17 cellular contexts compared by ENCODE assay signal in the genomic region with DNA sequence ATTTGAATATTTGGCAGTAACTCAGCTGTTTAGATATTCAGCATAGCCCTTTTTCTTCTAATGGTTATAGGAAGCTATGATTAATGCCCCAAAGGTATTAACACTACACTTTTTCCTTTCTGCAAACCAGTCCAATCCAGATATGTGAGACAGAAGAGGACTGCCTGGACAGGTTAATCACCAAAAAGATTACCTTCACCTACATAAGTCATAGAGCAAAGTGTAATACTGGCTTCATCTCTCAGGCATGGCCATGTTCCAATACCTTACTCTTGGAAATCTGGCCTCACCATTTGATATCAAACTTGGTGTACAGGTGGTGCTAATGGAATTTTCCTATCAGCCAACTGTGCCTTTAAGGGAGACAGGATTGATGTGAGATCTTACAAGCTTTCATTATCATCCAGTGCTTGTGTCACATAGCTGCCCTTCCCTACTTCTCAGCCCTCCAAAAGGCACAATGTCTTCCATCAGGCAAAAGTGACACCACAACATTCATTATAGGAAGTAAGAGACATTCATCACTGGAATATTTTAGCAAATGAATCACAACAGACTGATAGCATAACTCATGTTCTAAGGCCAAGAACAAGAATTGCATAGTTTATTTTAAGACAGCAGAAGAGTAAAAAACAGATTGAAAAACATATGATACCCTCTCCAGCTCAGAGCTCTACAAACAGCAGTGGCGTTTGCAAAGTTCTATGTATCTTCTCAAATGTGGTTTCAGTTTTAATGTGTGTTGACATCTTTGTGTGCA.
DNase-seq lines count a peak whose midpoint lies in the region; ATAC-seq and TF ChIP-seq lines count a peak whose summit lies in the region.
"Had no signal": no experiment of that assay in that cellular context is flagged by ENCODE, and none has a peak within 500 bp of the region (broad histone marks: within the 10 kb centered on the region; RNA-seq: fewer than 3 reads in every experiment).

No MANE protein-coding gene starts in this region.

- H3K79me2 ChIP-seq in SK-N-SH (ENCODE audit: insufficient read depth): no peaks in the 10 kb centered on the region

- 6% methylated on average over 1 of the region's 1 CpG for whole genome bisulfite sequencing in SK-N-SH (ENCODE audit: low lambda C conversion rate)

- H3K36me3 ChIP-seq in SK-N-SH (replicated peaks in 1 of 2; ENCODE audit: control insufficient read depth in 1 of 2, insufficient read depth in 2 of 2, low read length in 1 of 2) (no peaks in the 10 kb centered on the region), colonic mucosa (no peaks in the 10 kb centered on the region)
- H3K36me3 ChIP-seq: thyroid gland had no signal

- H2AFZ ChIP-seq in SK-N-SH (ENCODE audit: low read depth): peak overlapping the region; percentile 55; the same call in 1 of the 2 replicates

- H3K9ac ChIP-seq in SK-N-SH (no peak overlapping the region), colonic mucosa (ENCODE audit: low read depth in 2 of 2, low read length in 2 of 2) (no peak overlapping the region)

- no peaks in the 10 kb centered on the region for H3K27me3 ChIP-seq in SK-N-SH (ENCODE audit: insufficient read depth)
- H3K27me3 ChIP-seq in colonic mucosa: no peaks in the 10 kb centered on the region
- H3K27me3 ChIP-seq: body of pancreas, thyroid gland had no signal

- H3K27ac ChIP-seq in SK-N-SH (ENCODE audit: low read depth in 2 of 2, low read length in 1 of 2) (peak overlapping the region; percentile 26 to 68; a peak in 3 of 4 replicates), temporal lobe (ENCODE audit: low read depth, low read length) (peak overlapping the region; percentile 42), colonic mucosa (no peak overlapping the region)
- H3K27ac ChIP-seq: body of pancreas, thyroid gland had no signal

- H3K4me1 Mint-ChIP-seq in activated CD4-positive, alpha-beta T cell treated with anti-CD3 and anti-CD28 coated beads, Interleukin-2, amount 10 ng/mL, durations not matched to agents 24 days and 14 days: no peaks in the 10 kb centered on the region

- H3K36me3 Mint-ChIP-seq in activated CD4-positive, alpha-beta T cell treated with anti-CD3 and anti-CD28 coated beads, Interleukin-2, amount 10 ng/mL, durations not matched to agents 24 days and 14 days (ENCODE audit: low read depth): no peaks in the 10 kb centered on the region

- peak; percentile 33 to 77; a peak in 2 of 4 replicates for TF ChIP-seq EP300 in SK-N-SH (IDR thresholded peaks at IDR 0.05; ENCODE audit: borderline replicate concordance in 1 of 2, low read depth in 1 of 2, low read length in 1 of 2)

- CTCF ChIA-PET in SK-N-SH (lab: Yijun Ruan, JAX): interaction anchor here (0.9 to 3.0 kb wide), 2 partner anchors 17 to 117 kb away, joined by 3 to 13 read pairs; no protein-coding TSS in a partner anchor

- H3K27ac Mint-ChIP-seq in activated CD4-positive, alpha-beta T cell treated with anti-CD3 and anti-CD28 coated beads, Interleukin-2, amount 10 ng/mL, durations not matched to agents 24 days and 14 days: no peak overlapping the region
- H3K27ac Mint-ChIP-seq: activated T-helper 2 cell treated with anti-CD3 and anti-CD28 coated beads, Interferon-gamma antibody, Interleukin-2, Interleukin-4, amounts not matched to agents 10 μg/mL and 5 μg/mL and 100 μg/mL, durations not matched to agents 14 hours and 24 hours and 36 hours; T-helper 1 cell treated with Interleukin-12 subunit alpha and Interleukin-12 subunit beta and Interleukin-4 antibody, amounts not matched to agents 30 μg/mL and 1 μg/mL, for 36 hours had no signal

- H3K4me1 ChIP-seq in SK-N-SH (ENCODE audit: control insufficient read depth in 1 of 2, insufficient read depth in 2 of 2, low read depth in 1 of 2, low read length in 1 of 2) (peaks cover 11 to 28% of the 10 kb centered on the region in 2 experiments), colonic mucosa (no peaks in the 10 kb centered on the region)

- TF ChIP-seq RAD21 in SK-N-SH (IDR thresholded peaks at IDR 0.05; ENCODE audit: low read length): no peak

- no peak overlapping the region for H3K4me3 Mint-ChIP-seq in activated CD4-positive, alpha-beta T cell treated with anti-CD3 and anti-CD28 coated beads, Interleukin-2, amount 10 ng/mL, durations not matched to agents 24 days and 14 days
- H3K4me3 Mint-ChIP-seq: T-helper 1 cell treated with Interleukin-12 subunit alpha and Interleukin-12 subunit beta and Interleukin-4 antibody, amounts not matched to agents 30 μg/mL and 1 μg/mL, for 36 hours had no signal

- no peak for ATAC-seq in GM21529 (IDR thresholded peaks at IDR 0.05; ENCODE audit: unreplicated experiment)
- ATAC-seq in GM19397 (IDR thresholded peaks at IDR 0.05; ENCODE audit: unreplicated experiment): no peak
- ATAC-seq: body of pancreas had no signal

- intact Hi-C loops in activated CD4-positive, alpha-beta T cell treated with anti-CD3 and anti-CD28 coated beads, Interleukin-2, amount 10 ng/mL, durations not matched to agents 24 days and 14 days (cut with micrococcal nuclease): no loop called here
- intact Hi-C loops in colonic mucosa (cut with DNase I): no loop called here

- H4K20me1 ChIP-seq in SK-N-SH (ENCODE audit: insufficient read depth): no peaks in the 10 kb centered on the region

- no peaks in the 10 kb centered on the region for H3K9me2 ChIP-seq in SK-N-SH

- no peaks in the 10 kb centered on the region for H3K9me3 Mint-ChIP-seq in activated CD4-positive, alpha-beta T cell treated with anti-CD3 and anti-CD28 coated beads, Interleukin-2, amount 10 ng/mL, durations not matched to agents 24 days and 14 days
- H3K9me3 Mint-ChIP-seq: activated T-helper 2 cell treated with anti-CD3 and anti-CD28 coated beads, Interferon-gamma antibody, Interleukin-2, Interleukin-4, amounts not matched to agents 10 μg/mL and 5 μg/mL and 100 μg/mL, durations not matched to agents 14 hours and 24 hours and 36 hours; T-helper 1 cell treated with Interleukin-12 subunit alpha and Interleukin-12 subunit beta and Interleukin-4 antibody, amounts not matched to agents 30 μg/mL and 1 μg/mL, for 36 hours had no signal

- H3K27me3 Mint-ChIP-seq in activated CD4-positive, alpha-beta T cell treated with anti-CD3 and anti-CD28 coated beads, Interleukin-2, amount 10 ng/mL, durations not matched to agents 24 days and 14 days: peaks cover 4% of the 10 kb centered on the region

- POLR2A ChIA-PET in SK-N-SH (lab: Yijun Ruan, JAX): no interaction called here

- peak overlapping the region in 1 of 2 experiments; percentile 43; a peak in 1 of 4 replicates for H3K4me3 ChIP-seq in SK-N-SH (ENCODE audit: low read depth in 2 of 2, low read length in 1 of 2)
- no peak overlapping the region for H3K4me3 ChIP-seq in fibroblast of mammary gland (ENCODE audit: control insufficient read depth, low read depth, low read length)
- no peak overlapping the region for H3K4me3 ChIP-seq in colonic mucosa
- H3K4me3 ChIP-seq: body of pancreas, thyroid gland had no signal

- H3F3A ChIP-seq in SK-N-SH (replicated peaks; ENCODE audit: insufficient read depth): peaks cover 5% of the 10 kb centered on the region

- H3K4me2 ChIP-seq in SK-N-SH: peak overlapping the region; percentile 41

- H3K9me3 ChIP-seq in SK-N-SH: no peaks in the 10 kb centered on the region
- H3K9me3 ChIP-seq in colonic mucosa: no peaks in the 10 kb centered on the region
- H3K9me3 ChIP-seq: body of pancreas, thyroid gland had no signal

- TF ChIP-seq CTCF in SK-N-SH (IDR thresholded peaks at IDR 0.05) (no peak), fibroblast of mammary gland (conservative IDR thresholded peaks at IDR 0.05; ENCODE audit: control insufficient read depth, insufficient read depth, low read depth, low read length) (no peak), colonic mucosa (IDR thresholded peaks at IDR 0.05) (no peak)

- peak; percentile 20 for DNase-seq in activated CD4-positive, alpha-beta T cell treated with anti-CD3 and anti-CD28 coated beads, Interleukin-2, amount 10 ng/mL, durations not matched to agents 24 days and 14 days
- no peak for DNase-seq in activated CD4-positive, alpha-beta T cell treated with anti-CD3 and anti-CD28 coated beads for 48 hours
- DNase-seq in SK-N-SH (no peak), fibroblast of mammary gland (ENCODE audit: low read depth) (peak; percentile 14), colonic mucosa (no peak)
- DNase-seq: ACHN; activated CD4-positive, alpha-beta T cell treated with anti-CD3 and anti-CD28 coated beads, Interleukin-2, amount 50 U/mL, for 1 hour; body of pancreas; mesendoderm; NCI-H1930; occipital lobe; thyroid gland had no signal

TF ChIP-seq in SK-N-SH, 30 proteins besides CTCF, POLR2A, EP300 and RAD21:
- TF ChIP-seq RCOR1 (IDR thresholded peaks at IDR 0.05; ENCODE audit: low read length) (no peak), FOXM1 (IDR thresholded peaks at IDR 0.05; ENCODE audit: low read depth) (0 out of 2 replicates have a peak, but pooled peaks have one; percentile 28), TEAD4 (IDR thresholded peaks at IDR 0.05; ENCODE audit: borderline replicate concordance, insufficient read depth) (peak; percentile 52; the same call in 1 of the 2 replicates), MEF2A (IDR thresholded peaks at IDR 0.05; ENCODE audit: borderline replicate concordance, low read depth) (peak; percentile 38; the same call in 1 of the 2 replicates), TCF12 (IDR thresholded peaks at IDR 0.05) (peak; percentile 87), JUND (IDR thresholded peaks at IDR 0.05) (peak; percentile 77), FOSL2 (IDR thresholded peaks at IDR 0.05; ENCODE audit: borderline replicate concordance, low read depth) (peak; percentile 74), RXRA (IDR thresholded peaks at IDR 0.05; ENCODE audit: borderline replicate concordance, low read depth) (no peak), NFIC (IDR thresholded peaks at IDR 0.05; ENCODE audit: borderline replicate concordance) (peak; percentile 58; the same call in 1 of the 2 replicates)
- TF ChIP-seq, protein P1, sequence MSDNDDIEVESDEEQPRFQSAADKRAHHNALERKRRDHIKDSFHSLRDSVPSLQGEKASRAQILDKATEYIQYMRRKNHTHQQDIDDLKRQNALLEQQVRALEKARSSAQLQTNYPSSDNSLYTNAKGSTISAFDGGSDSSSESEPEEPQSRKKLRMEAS (IDR thresholded peaks at IDR 0.05; ENCODE audit: low read depth): no peak
- TF ChIP-seq, protein P2, sequence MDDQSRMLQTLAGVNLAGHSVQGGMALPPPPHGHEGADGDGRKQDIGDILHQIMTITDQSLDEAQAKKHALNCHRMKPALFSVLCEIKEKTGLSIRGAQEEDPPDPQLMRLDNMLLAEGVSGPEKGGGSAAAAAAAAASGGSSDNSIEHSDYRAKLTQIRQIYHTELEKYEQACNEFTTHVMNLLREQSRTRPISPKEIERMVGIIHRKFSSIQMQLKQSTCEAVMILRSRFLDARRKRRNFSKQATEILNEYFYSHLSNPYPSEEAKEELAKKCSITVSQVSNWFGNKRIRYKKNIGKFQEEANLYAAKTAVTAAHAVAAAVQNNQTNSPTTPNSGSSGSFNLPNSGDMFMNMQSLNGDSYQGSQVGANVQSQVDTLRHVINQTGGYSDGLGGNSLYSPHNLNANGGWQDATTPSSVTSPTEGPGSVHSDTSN (IDR thresholded peaks at IDR 0.05): peak; percentile 91

Comparison
In these comparisons a context has a peak if more than half of its experiments do, and no peak if none do; other contexts are left out.
1. DNase-seq: peak in activated CD4-positive, alpha-beta T cell treated with anti-CD3 and anti-CD28 coated beads, Interleukin-2, amount 10 ng/mL, durations not matched to agents 24 days and 14 days (single experiment) and fibroblast of mammary gland (single experiment); none in activated CD4-positive, alpha-beta T cell treated with anti-CD3 and anti-CD28 coated beads for 48 hours (single experiment), SK-N-SH (single experiment) and colonic mucosa (single experiment).